In the genomic region with DNA sequence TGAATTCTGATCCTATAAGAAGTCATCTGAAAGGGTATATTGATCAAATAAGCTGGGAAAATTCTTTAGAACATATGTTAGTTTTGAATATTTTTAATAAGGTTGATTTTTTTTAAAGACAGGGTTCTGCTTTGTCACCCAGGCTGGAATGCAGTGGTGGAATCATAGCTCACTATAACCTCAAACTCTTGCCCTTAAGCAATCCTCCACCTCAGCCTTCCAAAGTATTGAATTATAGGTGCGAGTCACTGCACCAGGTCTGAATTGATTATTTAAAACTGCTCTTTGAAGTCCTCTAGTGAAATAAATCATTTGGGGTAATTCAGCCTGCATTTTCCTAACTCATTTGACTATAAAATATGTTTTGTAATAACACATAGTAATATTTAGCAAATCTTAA, we compare ENCODE assay signal across 24 cellular contexts.
DNase-seq lines count a peak whose midpoint lies in the region; ATAC-seq, FAIRE-seq and TF ChIP-seq lines count a peak whose summit lies in the region.
"Had no signal": no experiment of that assay in that cellular context is flagged by ENCODE, and none has a peak within 500 bp of the region (broad histone marks: within the 10 kb centered on the region; RNA-seq: fewer than 3 reads in every experiment).

No MANE protein-coding gene starts in this region.

- no peaks in the 10 kb centered on the region for H3K9me3 ChIP-seq in PC-3 (ENCODE audit: low read length)
- H3K9me3 ChIP-seq: Caco-2, Peyer's patch, SJSA1 had no signal

- no peak for ATAC-seq in PC-3
- no peak for ATAC-seq in HG03354 (IDR thresholded peaks at IDR 0.05; ENCODE audit: poor library complexity, severe bottlenecking, unreplicated experiment)
- no peak for ATAC-seq in HG03045 (IDR thresholded peaks at IDR 0.05; ENCODE audit: unreplicated experiment)
- ATAC-seq: GM12878, HepG2, K562 had no signal

- H3K9me2 ChIP-seq in PC-3 (replicated peaks; ENCODE audit: low read length): no peaks in the 10 kb centered on the region

- no peak for FAIRE-seq in HTR-8/SVneo (lab: Jason Lieb, UNC)
- FAIRE-seq: GM12878, HepG2, K562 had no signal

- H3K36me3 ChIP-seq in PC-3 (ENCODE audit: low read depth, low read length): no peaks in the 10 kb centered on the region
- H3K36me3 ChIP-seq: BLaER1 treated with 17β-estradiol and CSF1 and Interleukin-3, amounts not matched to agents 10 nM and 100 nM; Peyer's patch; SJSA1 had no signal

- H3K4me3 ChIP-seq in PC-3 (ENCODE audit: low read length) (no peak overlapping the region), astrocyte of the spinal cord (ENCODE audit: low read depth, low read length) (no peak overlapping the region)
- H3K4me3 ChIP-seq: BLaER1 treated with 17β-estradiol and CSF1 and Interleukin-3, amounts not matched to agents 10 nM and 100 nM; GM12878; K562; Peyer's patch; SJSA1 had no signal

- no peaks in the 10 kb centered on the region for H3K79me2 ChIP-seq in PC-3 (ENCODE audit: low read length)

- H3K27ac ChIP-seq in PC-3 (ENCODE audit: low read length): no peak overlapping the region
- H3K27ac ChIP-seq: 22Rv1; BLaER1 treated with 17β-estradiol and CSF1 and Interleukin-3, amounts not matched to agents 10 nM and 100 nM; Peyer's patch; SJSA1 had no signal

- no peaks in the 10 kb centered on the region for H4K20me1 ChIP-seq in PC-3 (ENCODE audit: low read length)
- H4K20me1 ChIP-seq: BLaER1 treated with 17β-estradiol and CSF1 and Interleukin-3, amounts not matched to agents 10 nM and 100 nM had no signal

- in situ Hi-C loops in astrocyte of the spinal cord (cut with HindIII; ENCODE audit: low sequenced_read_pairs): no loop called here

- no TSS peak for BruUV-seq in PC-3 (replicated peaks; lab: Mats Ljungman, UMichigan)

- DNase-seq in A172 (ENCODE audit: low spot score): peak; percentile 18
- peak; percentile 8 for DNase-seq in PC-3
- DNase-seq in astrocyte of the spinal cord (ENCODE audit: low read depth, low spot score): peak; percentile 55
- DNase-seq in glomerular visceral epithelial cell (ENCODE audit: extremely low spot score): peak; percentile 5
- no peak for DNase-seq in HTR-8/SVneo (ENCODE audit: insufficient read length, low spot score)
- no peak for DNase-seq in medulla oblongata (ENCODE audit: extremely low spot score)
- DNase-seq: Caco-2; CD4-positive, alpha-beta memory T cell; DND-41; H9; NCI-H1092 treated with DMSO at 0.1 percent for 48 hours; NCI-H1436 treated with DMSO at 0.1 percent for 48 hours; NCI-H1930; NCI-H524 treated with DMSO at 0.1 percent for 48 hours; NCI-H82; Peyer's patch had no signal

- no peak overlapping the region for H3K9ac ChIP-seq in PC-3 (ENCODE audit: low read length)
- H3K9ac ChIP-seq: BLaER1 treated with 17β-estradiol and CSF1 and Interleukin-3, amounts not matched to agents 10 nM and 100 nM had no signal

- H3K27me3 ChIP-seq in PC-3 (ENCODE audit: low read length): no peaks in the 10 kb centered on the region
- H3K27me3 ChIP-seq: BLaER1 treated with 17β-estradiol and CSF1 and Interleukin-3, amounts not matched to agents 10 nM and 100 nM; Peyer's patch; SJSA1 had no signal

- H3K4me1 ChIP-seq in PC-3 (ENCODE audit: insufficient read depth, low read length): peaks cover 3% of the 10 kb centered on the region
- H3K4me1 ChIP-seq: BLaER1 treated with 17β-estradiol and CSF1 and Interleukin-3, amounts not matched to agents 10 nM and 100 nM; Caco-2; Peyer's patch; SJSA1 had no signal

- CTCF ChIA-PET in PC-3 (lab: Charles Lee): no interaction called here

- intact Hi-C loops in PC-3 (cut with micrococcal nuclease): no loop called here

- H2AFZ ChIP-seq in PC-3 (ENCODE audit: low read length): no peak overlapping the region

- no peak overlapping the region for H3K4me2 ChIP-seq in PC-3 (ENCODE audit: low read length)
- H3K4me2 ChIP-seq: BLaER1 treated with 17β-estradiol and CSF1 and Interleukin-3, amounts not matched to agents 10 nM and 100 nM had no signal

- no peak for TF ChIP-seq CTCF in PC-3 (conservative IDR thresholded peaks at IDR 0.05; ENCODE audit: low read depth, low read length)
- TF ChIP-seq CTCF in astrocyte of the spinal cord (IDR thresholded peaks at IDR 0.05; ENCODE audit: low read depth, low read length): no peak

- no peaks in the 10 kb centered on the region for H3F3A ChIP-seq in PC-3 (ENCODE audit: low read length, unreplicated experiment)

- POLR2A ChIA-PET in PC-3 (lab: Charles Lee; ENCODE audit: unreplicated experiment): no interaction called here

Comparison
In these comparisons a context has a peak if more than half of its experiments do, and no peak if none do; other contexts are left out.
1. DNase-seq: peak in A172 (single experiment), PC-3 (single experiment), astrocyte of the spinal cord (single experiment) and glomerular visceral epithelial cell (single experiment); none in HTR-8/SVneo (single experiment) and medulla oblongata (single experiment).